Comparison of ENCODE assay signal across 9 cellular contexts in genomic region chr1:240091614-240092300, GRCh38. TPM values are rescaled to one million over a fixed set of nuclear protein-coding genes. Genes with fewer than 3 reads are reported as not detected.
DNase-seq lines count a peak whose midpoint lies in the region; ATAC-seq and TF ChIP-seq lines count a peak whose summit lies in the region.
"Had no signal": no experiment of that assay in that cellular context is flagged by ENCODE, and none has a peak within 500 bp of the region (broad histone marks: within the 10 kb centered on the region; RNA-seq: fewer than 3 reads in every experiment).

TSS of gene FMN2 (plus strand) at chr1:240091883. CDS start at chr1:240092110, 227 bp downstream.

- no peak for ATAC-seq in GM21786 (IDR thresholded peaks at IDR 0.05; ENCODE audit: unreplicated experiment)

- H3K27ac ChIP-seq in tibial nerve: peak within 1 kb of the TSS; percentile 50 to 87 (median 74)

- H3K9me3 ChIP-seq in tibial nerve: no peaks in the 10 kb centered on the region

- peak in 1 of 2 donors; percentile 44 for TF ChIP-seq POLR2A in tibial nerve (IDR thresholded peaks at IDR 0.05)

- peaks cover 0 to 29% (median 0%) of the 10 kb centered on the region in 4 donors for H3K4me1 ChIP-seq in tibial nerve

- peak; percentile 50 for DNase-seq in activated CD8-positive, alpha-beta memory T cell treated with anti-CD3 and anti-CD28 coated beads, Interleukin-2, amount 50 U/mL, for 48 hours
- no peak for DNase-seq in activated CD8-positive, alpha-beta memory T cell treated with anti-CD3 and anti-CD28 coated beads, Interleukin-2, amount 50 U/mL, for 4 hours
- DNase-seq in NCI-H345 treated with DMSO at 0.1 percent for 48 hours (lab: John Stamatoyannopoulos, UW; ENCODE audit: unreplicated experiment) (peak; percentile 68), choroid plexus epithelial cell (ENCODE audit: low read depth) (no peak), medulla oblongata (ENCODE audit: extremely low spot score) (peak; percentile 43), tibial nerve (ENCODE audit: low spot score in 2 of 2) (no peak), NAMALWA (ENCODE audit: low spot score) (no peak)

- TF ChIP-seq CTCF in choroid plexus epithelial cell (conservative IDR thresholded peaks at IDR 0.05; ENCODE audit: low read depth, low read length) (no peak), tibial nerve (IDR thresholded peaks at IDR 0.05) (no peak)

- H3K27me3 ChIP-seq in tibial nerve: peaks cover 0 to 49% of the 10 kb centered on the region in 2 donors

- TF ChIP-seq EP300 in tibial nerve (IDR thresholded peaks at IDR 0.05): peak in 1 of 2 donors; percentile 20

- H3K36me3 ChIP-seq in tibial nerve: no peaks in the 10 kb centered on the region

- H3K4me3 ChIP-seq in choroid plexus epithelial cell (ENCODE audit: low read depth, low read length): peak within 1 kb of the TSS; percentile 43
- H3K4me3 ChIP-seq in tibial nerve: peak within 1 kb of the TSS; percentile 39 to 84 (median 55)

- WGBS in tibial nerve, 2 donors: 0 to 1% methylated on average over 56 to 65 of the region's 78 CpGs

RNA-seq across cellular contexts. Expression of gene FMN2, which starts in this region (rescaled TPM):
- total RNA-seq in tibial nerve: 10 to 100 TPM; 16.7 to 24.9 (median 24.4) TPM
- total RNA-seq: activated CD8-positive, alpha-beta memory T cell treated with anti-CD3 and anti-CD28 coated beads for 36 hours had no signal

Comparison
In these comparisons a context has a peak if more than half of its experiments do, and no peak if none do; other contexts are left out.
1. DNase-seq: peak in activated CD8-positive, alpha-beta memory T cell treated with anti-CD3 and anti-CD28 coated beads, Interleukin-2, amount 50 U/mL, for 48 hours (single experiment), NCI-H345 treated with DMSO at 0.1 percent for 48 hours (single experiment) and medulla oblongata (single experiment); none in activated CD8-positive, alpha-beta memory T cell treated with anti-CD3 and anti-CD28 coated beads, Interleukin-2, amount 50 U/mL, for 4 hours (single experiment), choroid plexus epithelial cell (single experiment), tibial nerve (0 of 2) and NAMALWA (single experiment).